In the genomic region with DNA sequence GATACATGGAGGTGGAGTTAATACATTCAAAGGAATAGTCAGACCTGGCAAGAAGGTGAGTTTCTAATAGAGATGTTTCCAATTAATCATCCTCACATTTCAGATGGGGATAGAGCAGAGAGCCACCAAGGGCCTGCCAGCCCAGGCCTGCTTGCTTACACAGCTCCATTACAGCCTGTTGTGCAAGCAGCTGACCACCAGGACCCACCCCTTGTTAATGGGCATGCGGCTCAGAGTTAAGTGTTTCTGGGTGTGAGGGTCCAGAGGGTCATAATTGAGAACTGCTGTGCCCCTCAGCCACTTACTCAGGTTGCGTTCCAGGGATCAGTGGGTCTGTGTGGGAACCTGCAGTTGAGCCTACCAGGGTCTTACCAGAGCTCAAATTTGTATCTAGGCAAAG, we compare ENCODE assay signal across 1 cellular context.
TF ChIP-seq lines count a peak whose summit lies in the region.

No MANE protein-coding gene starts in this region.

TF ChIP-seq in HepG2, 621 proteins besides CTCF, POLR2A, EP300 and RAD21 (continued from another document):
- TF ChIP-seq AKNA (CRISPR knock-in tag; IDR thresholded peaks at IDR 0.05; ENCODE audit: borderline replicate concordance) (no peak), MAFK (conservative IDR thresholded peaks at IDR 0.05 in 1 of 2, IDR thresholded peaks at IDR 0.05 in 1 of 2; ENCODE audit: low read length in 2 of 2) (no peak), ZFX (CRISPR knock-in tag; IDR thresholded peaks at IDR 0.05; ENCODE audit: low read depth) (0 out of 2 replicates have a peak, but pooled peaks have one; percentile 10), HOMEZ (CRISPR knock-in tag; IDR thresholded peaks at IDR 0.05; ENCODE audit: low read depth) (no peak), PRMT3 (CRISPR knock-in tag; IDR thresholded peaks at IDR 0.05; ENCODE audit: borderline replicate concordance, low read depth) (no peak), ZNF34 (CRISPR knock-in tag; IDR thresholded peaks at IDR 0.05; ENCODE audit: borderline replicate concordance) (no peak), RORA (CRISPR knock-in tag; IDR thresholded peaks at IDR 0.05) (no peak), NFATC3 (CRISPR knock-in tag; IDR thresholded peaks at IDR 0.05) (no peak), ZNF839 (CRISPR knock-in tag; IDR thresholded peaks at IDR 0.05; ENCODE audit: borderline replicate concordance) (no peak)
- TF ChIP-seq, protein P1, sequence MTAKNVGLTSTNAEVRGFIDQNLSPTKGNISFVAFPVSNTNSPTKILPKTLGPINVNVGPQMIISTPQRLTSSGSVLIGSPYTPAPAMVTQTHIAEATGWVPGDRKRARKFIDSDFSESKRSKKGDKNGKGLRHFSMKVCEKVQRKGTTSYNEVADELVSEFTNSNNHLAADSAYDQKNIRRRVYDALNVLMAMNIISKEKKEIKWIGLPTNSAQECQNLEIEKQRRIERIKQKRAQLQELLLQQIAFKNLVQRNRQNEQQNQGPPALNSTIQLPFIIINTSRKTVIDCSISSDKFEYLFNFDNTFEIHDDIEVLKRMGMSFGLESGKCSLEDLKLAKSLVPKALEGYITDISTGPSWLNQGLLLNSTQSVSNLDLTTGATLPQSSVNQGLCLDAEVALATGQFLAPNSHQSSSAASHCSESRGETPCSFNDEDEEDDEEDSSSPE (CRISPR knock-in tag; IDR thresholded peaks at IDR 0.05) = no peak
